Comparison of ENCODE assay signal across 17 cellular contexts in genomic region chr10:48233643-48234042, GRCh38. TPM values are rescaled to one million over a fixed set of nuclear protein-coding genes. Genes with fewer than 3 reads are reported as not detected.
"Had no signal": no experiment of that assay in that cellular context is flagged by ENCODE, and none has a peak within 500 bp of the region (broad histone marks: within the 10 kb centered on the region; RNA-seq: fewer than 3 reads in every experiment).

No MANE protein-coding gene starts in this region.

- H3K36me3 Mint-ChIP-seq: activated naive CD8-positive, alpha-beta T cell; brain; naive thymus-derived CD8-positive, alpha-beta T cell had no signal

- H3K4me1 ChIP-seq: psoas muscle, sigmoid colon, suprapubic skin, upper lobe of right lung had no signal

- ATAC-seq: naive thymus-derived CD8-positive, alpha-beta T cell; psoas muscle; upper lobe of right lung had no signal

- H3K27ac ChIP-seq: psoas muscle, sigmoid colon, suprapubic skin, upper lobe of right lung had no signal

- H3K27me3 Mint-ChIP-seq: activated naive CD8-positive, alpha-beta T cell had no signal

- H3K27me3 ChIP-seq: sigmoid colon, upper lobe of right lung had no signal

- H3K9me3 ChIP-seq: psoas muscle, sigmoid colon, suprapubic skin, upper lobe of right lung had no signal

- H3K9me3 Mint-ChIP-seq: brain; dendritic cell treated with granulocyte-macrophage colony-stimulating factor and Interleukin-4, amounts not matched to agents 40 ng/mL and 50 ng/mL, for 4 days; naive thymus-derived CD8-positive, alpha-beta T cell had no signal

- H3K27ac Mint-ChIP-seq: activated naive CD8-positive, alpha-beta T cell; dendritic cell treated with granulocyte-macrophage colony-stimulating factor and Interleukin-4, amounts not matched to agents 40 ng/mL and 50 ng/mL, for 4 days; naive thymus-derived CD8-positive, alpha-beta T cell had no signal

- DNase-seq: activated CD4-positive, alpha-beta T cell treated with anti-CD3 and anti-CD28 coated beads for 4 hours; activated effector memory CD4-positive, alpha-beta T cell treated with anti-CD3 and anti-CD28 coated beads, Interleukin-2, amount 50 U/mL, for 16 hours; activated T-cell treated with anti-CD3 and anti-CD28 coated beads, Interleukin-2, amount 50 U/mL, for 1 hour; naive thymus-derived CD8-positive, alpha-beta T cell; occipital lobe; psoas muscle; sigmoid colon; stimulated activated naive CD4-positive, alpha-beta T cell treated with Interleukin-2 at 50 U/mL for 16 hours; SW 1271; T-helper 9 cell; upper lobe of right lung had no signal

- H3K36me3 ChIP-seq: sigmoid colon, suprapubic skin, upper lobe of right lung had no signal

- H3K4me3 Mint-ChIP-seq: activated naive CD8-positive, alpha-beta T cell; brain; dendritic cell treated with granulocyte-macrophage colony-stimulating factor and Interleukin-4, amounts not matched to agents 40 ng/mL and 50 ng/mL, for 4 days; naive thymus-derived CD8-positive, alpha-beta T cell had no signal

- H3K4me3 ChIP-seq: lung, psoas muscle, sigmoid colon, suprapubic skin, upper lobe of right lung had no signal

RNA-seq across cellular contexts. Expression of gene FRMPD2, which starts 40.9 kb away (rescaled TPM):
- total RNA-seq: mononuclear cell; naive thymus-derived CD8-positive, alpha-beta T cell; psoas muscle; sigmoid colon; upper lobe of right lung had no signal
- polyA plus RNA-seq: naive thymus-derived CD8-positive, alpha-beta T cell had no signal
